ENCODE assay signal across 24 cellular contexts in the genomic region with DNA sequence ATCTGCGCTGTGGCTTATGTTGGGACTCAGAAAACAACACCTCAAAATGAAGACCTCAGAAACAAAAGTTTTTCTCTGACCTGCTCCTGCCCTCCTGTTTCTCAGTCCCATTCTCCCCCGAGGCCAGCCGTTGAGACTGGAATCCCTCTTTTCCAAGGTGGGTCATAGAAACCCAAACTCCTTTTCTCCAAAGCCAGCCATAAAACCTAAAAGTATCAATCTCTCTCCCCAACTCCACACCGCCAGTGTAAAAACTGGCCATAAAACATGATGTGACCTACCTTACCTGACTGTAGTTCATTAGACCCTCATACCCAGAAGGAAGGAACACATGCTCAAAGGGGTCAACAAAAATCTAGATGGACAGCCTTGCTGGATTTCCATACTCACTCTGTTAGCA. TPM values are rescaled to one million over a fixed set of nuclear protein-coding genes. Genes with fewer than 3 reads are reported as not detected.
"Had no signal": no experiment of that assay in that cellular context is flagged by ENCODE, and none has a peak within 500 bp of the region (broad histone marks: within the 10 kb centered on the region; RNA-seq: fewer than 3 reads in every experiment).

No MANE protein-coding gene starts in this region.

- H3K27ac Mint-ChIP-seq: dendritic cell treated with granulocyte-macrophage colony-stimulating factor and Interleukin-4, amounts not matched to agents 40 ng/mL and 50 ng/mL, for 4 days; endodermal cell; nephron; neural progenitor cell; progenitor cell of endocrine pancreas had no signal

- H3K4me1 ChIP-seq: colonic mucosa, neural progenitor cell, parathyroid adenoma, thyroid gland, vagina had no signal

- H3K9ac ChIP-seq: neural progenitor cell, parathyroid adenoma had no signal

- H3K36me3 ChIP-seq: colonic mucosa, gastrocnemius medialis, neural progenitor cell, sigmoid colon, stomach, thyroid gland, vagina had no signal

- H3K4me2 ChIP-seq: neural progenitor cell had no signal

- DNase-seq: colonic mucosa; effector CD8-positive, alpha-beta T cell; endodermal cell; foreskin fibroblast; gastrocnemius medialis; mesendoderm; sigmoid colon; stimulated activated CD4-positive, alpha-beta T cell treated with anti-CD3 and anti-CD28 coated beads, Interleukin-15, amount 100 ng/mL, for 24 hours; stimulated activated CD4-positive, alpha-beta T cell treated with anti-CD3 and anti-CD28 coated beads, Interleukin-2, amount 100 ng/mL, for 48 hours; stimulated activated naive CD4-positive, alpha-beta T cell treated with Interleukin-2 at 50 U/mL for 16 hours; thyroid gland; trophoblast cell had no signal

- H3K27me3 ChIP-seq: colonic mucosa, gastrocnemius medialis, neural progenitor cell, sigmoid colon, thyroid gland, vagina had no signal

- H3K9me3 Mint-ChIP-seq: dendritic cell treated with granulocyte-macrophage colony-stimulating factor and Interleukin-4, amounts not matched to agents 40 ng/mL and 50 ng/mL, for 4 days; endodermal cell had no signal

- H3K4me3 Mint-ChIP-seq: dendritic cell treated with granulocyte-macrophage colony-stimulating factor and Interleukin-4, amounts not matched to agents 40 ng/mL and 50 ng/mL, for 4 days; endodermal cell; nephron; neural progenitor cell had no signal

- H3K27me3 Mint-ChIP-seq: dendritic cell treated with granulocyte-macrophage colony-stimulating factor and Interleukin-4, amounts not matched to agents 40 ng/mL and 50 ng/mL, for 4 days had no signal

- H3K79me2 ChIP-seq: parathyroid adenoma had no signal

- H3K36me3 Mint-ChIP-seq: neural progenitor cell had no signal

- H3K27ac ChIP-seq: colonic mucosa, epithelial cell of prostate, gastrocnemius medialis, neural progenitor cell, parathyroid adenoma, sigmoid colon, stomach, thyroid gland, vagina had no signal

- ATAC-seq: gastrocnemius medialis had no signal

- H3K9me3 ChIP-seq: colonic mucosa, sigmoid colon, stomach, thyroid gland, vagina had no signal

- H2AFZ ChIP-seq: neural progenitor cell, parathyroid adenoma had no signal

- H3K4me3 ChIP-seq: colonic mucosa, gastrocnemius medialis, neural progenitor cell, sigmoid colon, stomach, thyroid gland, vagina had no signal

RNA-seq across cellular contexts. Expression of a gene that starts 13.1 kb away (rescaled TPM):
- total RNA-seq: chondrocyte, gastrocnemius medialis, lung microvascular endothelial cell, osteoblast, sigmoid colon, skeletal muscle tissue had no signal

RNA-seq across cellular contexts. Expression of a gene that starts 43.9 kb away (rescaled TPM):
- total RNA-seq: lung microvascular endothelial cell had no signal
